In the genomic region with DNA sequence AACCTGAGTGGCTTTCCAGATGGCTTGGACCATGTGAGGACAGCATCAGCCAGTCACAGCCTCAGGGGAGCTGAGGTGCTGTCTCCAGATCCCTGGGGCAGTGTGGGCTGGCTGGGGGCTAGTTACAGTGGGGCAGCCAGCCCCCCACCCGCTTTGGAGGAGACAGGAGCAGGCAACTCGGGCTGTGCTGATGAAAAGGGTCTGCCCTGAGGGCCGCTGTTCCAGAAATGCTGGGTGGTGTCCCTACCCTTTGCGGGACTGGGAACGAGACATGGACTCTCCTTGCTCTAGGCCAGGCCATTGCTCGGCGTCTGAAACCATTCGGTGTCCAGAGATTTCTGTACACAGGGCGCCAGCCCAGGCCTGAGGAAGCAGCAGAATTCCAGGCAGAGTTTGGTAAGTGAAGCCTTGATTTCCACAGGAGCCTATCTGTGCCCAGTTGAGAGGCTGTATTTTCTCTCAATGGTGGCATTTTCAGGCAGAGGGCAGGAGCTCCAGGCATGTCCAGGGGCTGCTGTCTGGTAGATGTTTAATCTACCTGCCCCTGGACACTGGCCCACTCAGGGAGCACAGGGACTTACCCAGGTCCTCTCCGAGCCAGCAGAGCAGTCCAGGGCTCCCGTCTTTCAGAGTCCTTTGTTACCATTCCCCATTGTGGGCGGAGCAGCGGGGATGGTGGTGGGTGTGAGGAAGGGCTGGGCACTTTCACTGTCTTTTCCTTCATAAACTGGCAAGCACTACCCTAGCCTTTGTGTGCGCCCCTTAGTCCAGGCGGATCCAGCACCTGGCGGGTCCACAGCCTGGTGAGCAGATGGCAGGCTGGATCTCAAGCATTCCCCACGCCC, we compare ENCODE assay signal across 28 cellular contexts. TPM values are rescaled to one million over a fixed set of nuclear protein-coding genes. Genes with fewer than 3 reads are reported as not detected.
DNase-seq lines count a peak whose midpoint lies in the region; ATAC-seq and TF ChIP-seq lines count a peak whose summit lies in the region.
"Had no signal": no experiment of that assay in that cellular context is flagged by ENCODE, and none has a peak within 500 bp of the region (broad histone marks: within the 10 kb centered on the region; RNA-seq: fewer than 3 reads in every experiment).

No MANE protein-coding gene starts in this region.

- H3K36me3 ChIP-seq in BE2C, result peaks cover 56% of the 10 kb centered on the region
- peaks cover 82% of the 10 kb centered on the region for H3K36me3 ChIP-seq in mesodermal cell (ENCODE audit: control insufficient read depth, insufficient read depth, low read length)
- H3K36me3 ChIP-seq in lower lobe of right lung, result peaks cover 70% of the 10 kb centered on the region
- H3K36me3 ChIP-seq: ovary had no signal

- intact Hi-C loops in dorsolateral prefrontal cortex (cut with DNase I), result loop anchor here in 1 of 2 donors (5.0 kb wide), 1 partner anchor 38 kb away; the partner anchor contains the start of gene ZBTB5
- intact Hi-C loops in lower lobe of right lung (cut with DNase I), result no loop called here

- H3K4me1 ChIP-seq in BE2C, result peaks cover 22% of the 10 kb centered on the region
- H3K4me1 ChIP-seq in mesodermal cell (ENCODE audit: control insufficient read depth, insufficient read depth, low read length, poor library complexity, severe bottlenecking), result peaks cover 24% of the 10 kb centered on the region
- peaks cover 18% of the 10 kb centered on the region for H3K4me1 ChIP-seq in lower lobe of right lung
- H3K4me1 ChIP-seq: SJCRH30 had no signal

- H3K27me3 ChIP-seq in BE2C (no peaks in the 10 kb centered on the region), dorsolateral prefrontal cortex (no peaks in the 10 kb centered on the region), lower lobe of right lung (ENCODE audit: low read depth) (no peaks in the 10 kb centered on the region)
- H3K27me3 ChIP-seq: gastroesophageal sphincter, ovary, SJCRH30, spleen, upper lobe of right lung had no signal

- H3K27ac ChIP-seq in dorsolateral prefrontal cortex, result peak overlapping the region; percentile 36 to 99 (median 95)
- peak overlapping the region; percentile 10 for H3K27ac ChIP-seq in mesodermal cell (ENCODE audit: low read depth, low read length, severe bottlenecking)
- H3K27ac ChIP-seq in lower lobe of right lung, result no peak overlapping the region
- H3K27ac ChIP-seq: coronary artery, gastroesophageal sphincter, ovary, SJCRH30, spleen, upper lobe of right lung had no signal

- TF ChIP-seq CTCF in BE2C (IDR thresholded peaks at IDR 0.05; ENCODE audit: low read depth, low read length) (no peak), dorsolateral prefrontal cortex (IDR thresholded peaks at IDR 0.05 in 54 of 56, conservative IDR thresholded peaks at IDR 0.05 in 2 of 56; ENCODE audit: low read depth in 1 of 56, partially characterized antibody in 56 of 56) (no peak), lower lobe of right lung (IDR thresholded peaks at IDR 0.05) (no peak)

- ATAC-seq in lower lobe of right lung (no peak), HG02938 (IDR thresholded peaks at IDR 0.05; ENCODE audit: unreplicated experiment) (no peak), esophagus mucosa (no peak)
- ATAC-seq: activated T-helper 17 cell treated with anti-CD3 and anti-CD28 coated beads, Interleukin-2, amount 50 U/mL, for 72 hours; gastroesophageal sphincter; left ventricle myocardium superior; natural killer cell; upper lobe of right lung had no signal

- H3K4me3 ChIP-seq in BE2C (ENCODE audit: low read depth, low read length), result no peak overlapping the region
- no peak overlapping the region for H3K4me3 ChIP-seq in dorsolateral prefrontal cortex
- no peak overlapping the region for H3K4me3 ChIP-seq in mesodermal cell (ENCODE audit: extremely low read depth, insufficient read depth, low read length, poor library complexity, severe bottlenecking)
- H3K4me3 ChIP-seq in lower lobe of right lung, result no peak overlapping the region
- H3K4me3 ChIP-seq: coronary artery, gastroesophageal sphincter, ovary, SJCRH30, spleen, upper lobe of right lung had no signal

- DNase-seq in BE2C (peak; percentile 51), HuH-7.5 (ENCODE audit: low spot score) (peak; percentile 6), dorsolateral prefrontal cortex (no peak), kidney glomerular epithelial cell (lab: John Stamatoyannopoulos, UW) (no peak), lower lobe of right lung (no peak)
- DNase-seq: activated CD4-positive, alpha-beta memory T cell treated with anti-CD3 and anti-CD28 coated beads, Interleukin-2, amount 10 ng/mL, durations not matched to agents 7 days and 5 days; activated CD4-positive, CD25-positive, alpha-beta regulatory T cell treated with anti-CD3 and anti-CD28 coated beads, Interleukin-2, amount 50 U/mL, for 72 hours; activated CD8-positive, alpha-beta memory T cell treated with anti-CD3 and anti-CD28 coated beads, Interleukin-2, amount 50 U/mL, for 48 hours; activated naive CD4-positive, alpha-beta T cell treated with anti-CD3 and anti-CD28 coated beads, Interleukin-2, amount 50 U/mL, for 16 hours; amniotic stem cell; COR-L47; DMS79 treated with DMSO at 0.1 percent for 48 hours; GOT3; hippocampal formation; left ventricle myocardium superior; natural killer cell; NCI-H1092; NCI-H526 treated with DMSO at 0.1 percent for 48 hours; ovary; SJCRH30; spleen; upper lobe of right lung had no signal

- H3K9me3 ChIP-seq in BE2C, result no peaks in the 10 kb centered on the region
- no peaks in the 10 kb centered on the region for H3K9me3 ChIP-seq in mesodermal cell (ENCODE audit: control insufficient read depth, low read length)
- H3K9me3 ChIP-seq in lower lobe of right lung, result no peaks in the 10 kb centered on the region
- H3K9me3 ChIP-seq: gastroesophageal sphincter, ovary, SJCRH30, spleen, upper lobe of right lung had no signal

- WGBS in mesodermal cell (ENCODE audit: insufficient coverage in 2 of 2), 2 experiments, result 94 to 95% methylated on average over 11 to 14 of the region's 17 CpGs

RNA-seq across cellular contexts. Expression of gene GRHPR, which starts 7.2 kb away (rescaled TPM):
- polyA plus RNA-seq in BE2C (2012; ENCODE audit: insufficient read depth, insufficient read length, low read depth), result 81.4 TPM
- total RNA-seq in dorsolateral prefrontal cortex (100 to 1,000 TPM in 67 of 120 experiments, 10 to 100 TPM in 53; 73.4 to 172 (median 102) TPM), lower lobe of right lung (64.8 TPM), esophagus mucosa (57.5 TPM)
- 84.7 TPM for polyA plus RNA-seq in mesodermal cell (2013, experiment 1 of 2)
- polyA plus RNA-seq in mesodermal cell (2013, experiment 2 of 2), result 70.9 TPM

RNA-seq across cellular contexts. Expression of gene ZBTB5, which starts 35.6 kb away (rescaled TPM):
- polyA plus RNA-seq in BE2C (2012; ENCODE audit: insufficient read depth, insufficient read length, low read depth), result 15.8 TPM
- total RNA-seq in dorsolateral prefrontal cortex (10 to 100 TPM in 57 of 120 experiments, 1 to 10 TPM in 63; 6.8 to 16.0 (median 10.0) TPM), lower lobe of right lung (9.2 TPM), esophagus mucosa (10.6 TPM)
- 17.1 TPM for polyA plus RNA-seq in mesodermal cell (2013, experiment 1 of 2)
- polyA plus RNA-seq in mesodermal cell (2013, experiment 2 of 2), result 12.5 TPM

RNA-seq across cellular contexts. Expression of gene POLR1E, which starts 56.1 kb away (rescaled TPM):
- 5.7 TPM for polyA plus RNA-seq in BE2C (2012; ENCODE audit: insufficient read depth, insufficient read length, low read depth)
- total RNA-seq in dorsolateral prefrontal cortex (10 to 100 TPM; 10.9 to 24.1 (median 16.7) TPM), lower lobe of right lung (17.3 TPM), esophagus mucosa (18.2 TPM)
- polyA plus RNA-seq in mesodermal cell (2013, experiment 1 of 2), result 14.2 TPM
- 14.9 TPM for polyA plus RNA-seq in mesodermal cell (2013, experiment 2 of 2)

Comparison
In these comparisons a context has a peak if more than half of its experiments do, and no peak if none do; other contexts are left out.
1. DNase-seq: peak in BE2C (single experiment) and HuH-7.5 (single experiment); none in dorsolateral prefrontal cortex (0 of 10), kidney glomerular epithelial cell (single experiment) and lower lobe of right lung (single experiment).